Comparison of ENCODE assay signal across 10 cellular contexts in the genomic region with DNA sequence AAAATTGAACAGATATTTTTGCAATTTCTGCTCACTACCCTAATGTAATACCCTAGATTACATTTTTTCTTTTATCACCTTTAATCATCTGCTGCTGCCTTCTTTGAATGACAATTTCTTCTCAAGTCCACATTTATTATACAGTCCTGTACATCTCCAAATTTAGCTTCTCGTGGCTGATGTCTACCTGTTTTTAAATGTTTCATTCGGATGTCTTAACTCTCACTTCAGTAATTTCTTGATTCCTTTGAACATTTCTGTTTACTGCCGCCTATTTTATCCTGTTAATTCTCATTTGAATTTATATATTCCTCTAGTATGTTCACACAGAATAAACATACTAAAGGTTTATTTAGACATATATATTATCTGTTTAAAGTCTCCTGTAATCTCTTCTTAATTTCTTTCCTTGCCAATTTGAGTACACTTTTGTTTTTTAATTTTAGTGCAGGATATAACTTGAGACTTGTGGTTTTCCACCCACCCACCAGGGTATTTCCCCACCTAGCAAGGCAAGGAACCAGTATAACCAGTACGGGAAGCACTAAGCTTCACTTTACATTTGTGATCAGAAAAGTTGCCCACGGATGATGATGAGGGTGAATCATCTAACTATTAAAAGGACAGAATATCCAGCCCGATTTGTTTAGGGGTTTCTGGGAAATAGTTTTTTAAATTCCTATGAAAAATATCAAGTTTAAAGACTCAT. TPM values are rescaled to one million over a fixed set of nuclear protein-coding genes. Genes with fewer than 3 reads are reported as not detected.
DNase-seq lines count a peak whose midpoint lies in the region; ATAC-seq, FAIRE-seq and TF ChIP-seq lines count a peak whose summit lies in the region.
"Had no signal": no experiment of that assay in that cellular context is flagged by ENCODE, and none has a peak within 500 bp of the region (broad histone marks: within the 10 kb centered on the region; RNA-seq: fewer than 3 reads in every experiment).

No MANE protein-coding gene starts in this region.

- POLR2A ChIA-PET in GM12878 (lab: Charles Lee) = interaction anchor here (1.3 kb wide), 1 partner anchor 9 kb away, joined by 5 read pairs; no protein-coding TSS in a partner anchor

- no peaks in the 10 kb centered on the region for H3K27me3 ChIP-seq in GM12878 (replicated peaks in 1 of 2; ENCODE audit: control insufficient read depth in 2 of 2, insufficient read depth in 2 of 2, low read length in 1 of 2)

- SMC1A ChIA-PET in GM12878 (lab: Charles Lee; ENCODE audit: uncharacterized antibody, unreplicated experiment) = no interaction called here

- under 1% methylated on average over 6 of the region's 6 CpGs for WGBS in GM12878 (ENCODE audit: insufficient coverage, insufficient replicate concordance, low lambda C conversion rate, missing lambda C conversion rate)

- no peak overlapping the region for H3K9ac ChIP-seq in GM12878 (ENCODE audit: control insufficient read depth, insufficient read depth, low read length)

- no peak for FAIRE-seq in GM12878 (lab: Jason Lieb, UNC)

- H3K4me2 ChIP-seq in GM12878 (ENCODE audit: control insufficient read depth, insufficient read depth) = peak overlapping the region; percentile 42; the same call in 1 of the 2 replicates

- no peak overlapping the region for H3K27ac ChIP-seq in GM12878 (ENCODE audit: control insufficient read depth, insufficient read depth)

- intact Hi-C loops in GM12878 (cut with micrococcal nuclease; ENCODE audit: unreplicated experiment) = no loop called here

- ATAC-seq in GM12878 = peak; percentile 79

- no peak for TF ChIP-seq RAD21 in GM12878 (IDR thresholded peaks at IDR 0.05; ENCODE audit: insufficient read depth, low read depth, low read length)

- RAD21 ChIA-PET in GM12878 (lab: Charles Lee; ENCODE audit: unreplicated experiment) = interaction anchor here (0.9 kb wide), 1 partner anchor 23 kb away, joined by 3 read pairs; no protein-coding TSS in a partner anchor

- H3K36me3 ChIP-seq in GM12878 (ENCODE audit: control insufficient read depth in 2 of 2, insufficient read depth in 2 of 2, low read length in 1 of 2) = no peaks in the 10 kb centered on the region

- no peaks in the 10 kb centered on the region for H4K20me1 ChIP-seq in GM12878 (ENCODE audit: control insufficient read depth, insufficient read depth)

- BruUV-seq in GM12878 (replicated peaks; lab: Mats Ljungman, UMichigan) = no TSS peak

- no peaks in the 10 kb centered on the region for H3K79me2 ChIP-seq in GM12878 (ENCODE audit: control insufficient read depth, insufficient read depth, low read length)

- H3K4me1 ChIP-seq in GM12878 (ENCODE audit: control insufficient read depth, insufficient read depth, low read length) = no peaks in the 10 kb centered on the region

- CTCF ChIA-PET in GM12878 (lab: Yijun Ruan, JAX) = interaction anchor here (0.9 kb wide), 1 partner anchor 423 kb away, joined by 3 read pairs; no protein-coding TSS in a partner anchor

- no peak for TF ChIP-seq EP300 in GM12878 (IDR thresholded peaks at IDR 0.05; ENCODE audit: borderline replicate concordance in 1 of 2, control insufficient read depth in 1 of 2, low read depth in 2 of 2, low read length in 2 of 2)

- no peaks in the 10 kb centered on the region for H3K9me3 ChIP-seq in GM12878 (replicated peaks; ENCODE audit: control insufficient read depth, insufficient read depth, low read length)

- in situ Hi-C loops in GM12878 (cut with MboI) = no loop called here

- TF ChIP-seq CTCF in GM12878 (IDR thresholded peaks at IDR 0.05 in 2 of 3, conservative IDR thresholded peaks at IDR 0.05 in 1 of 3; ENCODE audit: control insufficient read depth in 2 of 3, extremely low read depth in 1 of 3, insufficient read depth in 1 of 3, low read depth in 3 of 3, low read length in 3 of 3) = no peak

- H3K4me3 ChIP-seq in GM12878 = no peak overlapping the region

- no peak overlapping the region for H2AFZ ChIP-seq in GM12878 (ENCODE audit: control insufficient read depth, low read depth, low read length)

- no peak for TF ChIP-seq POLR2A in GM12878 (IDR thresholded peaks at IDR 0.05; ENCODE audit: low read depth, low read length)

- peak; percentile 29 to 55 for DNase-seq in activated CD4-positive, alpha-beta T cell treated with anti-CD3 and anti-CD28 coated beads for 24 hours (ENCODE audit: low read depth in 2 of 2)
- DNase-seq in activated CD4-positive, alpha-beta T cell treated with anti-CD3 and anti-CD28 coated beads for 1 hour = no peak
- DNase-seq in HT-29 (ENCODE audit: low spot score) = peak; percentile 7
- DNase-seq in GM12878 (ENCODE audit: low read depth, low spot score) = no peak
- DNase-seq in stimulated activated naive CD4-positive, alpha-beta T cell (lab: John Stamatoyannopoulos, UW) = peak in 5 of 6 experiments; percentile 10 to 42 (median 24)
- no peak for DNase-seq in AG08395 (ENCODE audit: low spot score)
- DNase-seq in globus pallidus (ENCODE audit: low spot score) = no peak
- DNase-seq in NCI-H82 treated with DMSO at 0.1 percent for 48 hours (lab: John Stamatoyannopoulos, UW; ENCODE audit: unreplicated experiment) = no peak
- DNase-seq: ACHN had no signal

TF ChIP-seq in GM12878, 131 proteins besides CTCF, POLR2A, EP300 and RAD21:
- TF ChIP-seq RUNX3 (IDR thresholded peaks at IDR 0.05; ENCODE audit: low read length) (peak; percentile 91), NFIC (IDR thresholded peaks at IDR 0.05; ENCODE audit: low read depth, low read length) (0 out of 2 replicates have a peak, but pooled peaks have one; percentile 23), EGR1 (IDR thresholded peaks at IDR 0.05; ENCODE audit: borderline replicate concordance in 1 of 2, low read depth in 2 of 2, low read length in 2 of 2) (peak in 1 of 2 experiments; percentile 65; a peak in 1 of 3 replicates), CBFB (IDR thresholded peaks at IDR 0.05; ENCODE audit: low read depth) (peak; percentile 55), POU2F2 (IDR thresholded peaks at IDR 0.05; ENCODE audit: borderline replicate concordance, low read depth, low read length) (no peak)

RNA-seq across cellular contexts. Expression of a gene that starts 12.7 kb away (rescaled TPM):
- total RNA-seq in HT-29 (2014; rRNA removed; shearing (Covaris generic)) = not detected in 2 replicates
- total RNA-seq in GM12878 (2013; cell fraction: nucleolus; rRNA removed) = not detected in 2 replicates
- not detected in 2 replicates for total RNA-seq in GM12878 (2014; rRNA removed)
- total RNA-seq in GM12878 (2014; rRNA removed; fragmentation: Illumina TruSeq; extraction: Trizol) = not detected in 2 replicates
- not detected in 2 replicates for total RNA-seq in GM12878 (2021)
- polyA plus RNA-seq in GM12878 (2011; ENCODE audit: low read depth) = not detected
- not detected in 2 replicates for polyA plus RNA-seq in GM12878 (2011; rRNA removed)
- not detected in 2 replicates for polyA plus RNA-seq in GM12878 (2011; cell fraction: cytosol; rRNA removed)
- not detected in 2 replicates for polyA plus RNA-seq in GM12878 (2011; cell fraction: nucleus; rRNA removed)
- not detected in 2 replicates for polyA plus RNA-seq in GM12878 (2012)
- polyA plus RNA-seq in GM12878 (2014; fragmentation: Illumina TruSeq; extraction: Trizol) = not detected in 2 replicates
- under 1 TPM; 0.09 to 0.14 TPM for polyA plus RNA-seq in GM12878 (2014; fragmentation: Nextera tagmentation; extraction: Ambion mirVana)
- not detected in 2 replicates for polyA plus RNA-seq in GM12878 (2014; rRNA removed)
- not detected for polyA plus RNA-seq in GM12878 (2016; fragmentation: Nextera tagmentation; extraction: Ambion mirVana)
- polyA minus RNA-seq in GM12878 (2011; rRNA and poly(A)+ RNA removed) = not detected in 2 replicates
- not detected in 2 replicates for polyA minus RNA-seq in GM12878 (2011; cell fraction: cytosol; rRNA and poly(A)+ RNA removed)
- not detected in 2 replicates for polyA minus RNA-seq in GM12878 (2011; cell fraction: nucleus; rRNA and poly(A)+ RNA removed)
- total RNA-seq: HT1080 had no signal

RNA-seq across cellular contexts. Expression of a gene that starts 36.1 kb away (rescaled TPM):
- total RNA-seq in HT-29 (2014; rRNA removed; shearing (Covaris generic)) = not detected in 2 replicates
- not detected in 2 replicates for total RNA-seq in GM12878 (2013; cell fraction: nucleolus; rRNA removed)
- not detected in 2 replicates for total RNA-seq in GM12878 (2014; rRNA removed)
- not detected in 2 replicates for total RNA-seq in GM12878 (2014; rRNA removed; fragmentation: Illumina TruSeq; extraction: Trizol)
- total RNA-seq in GM12878 (2021) = not detected in 2 replicates
- polyA plus RNA-seq in GM12878 (2011; ENCODE audit: low read depth) = not detected
- polyA plus RNA-seq in GM12878 (2011; rRNA removed) = not detected in 2 replicates
- polyA plus RNA-seq in GM12878 (2011; cell fraction: cytosol; rRNA removed) = not detected in 2 replicates
- not detected in 2 replicates for polyA plus RNA-seq in GM12878 (2011; cell fraction: nucleus; rRNA removed)
- polyA plus RNA-seq in GM12878 (2012) = not detected in 2 replicates
- not detected in 2 replicates for polyA plus RNA-seq in GM12878 (2014; fragmentation: Illumina TruSeq; extraction: Trizol)
- polyA plus RNA-seq in GM12878 (2014; fragmentation: Nextera tagmentation; extraction: Ambion mirVana) = not detected
- polyA plus RNA-seq in GM12878 (2014; rRNA removed) = not detected in 2 replicates
- not detected for polyA plus RNA-seq in GM12878 (2016; fragmentation: Nextera tagmentation; extraction: Ambion mirVana)
- not detected in 2 replicates for polyA minus RNA-seq in GM12878 (2011; rRNA and poly(A)+ RNA removed)
- polyA minus RNA-seq in GM12878 (2011; cell fraction: cytosol; rRNA and poly(A)+ RNA removed) = not detected in 2 replicates
- polyA minus RNA-seq in GM12878 (2011; cell fraction: nucleus; rRNA and poly(A)+ RNA removed) = not detected in 2 replicates
- total RNA-seq: HT1080 had no signal

Comparison
In these comparisons a context has a peak if more than half of its experiments do, and no peak if none do; other contexts are left out.
1. DNase-seq: peak in activated CD4-positive, alpha-beta T cell treated with anti-CD3 and anti-CD28 coated beads for 24 hours (2 of 2), HT-29 (single experiment) and stimulated activated naive CD4-positive, alpha-beta T cell (5 of 6); none in activated CD4-positive, alpha-beta T cell treated with anti-CD3 and anti-CD28 coated beads for 1 hour (single experiment), GM12878 (single experiment), AG08395 (single experiment), globus pallidus (single experiment) and NCI-H82 treated with DMSO at 0.1 percent for 48 hours (single experiment).